13 cellular contexts compared by ENCODE assay signal in genomic region chr3:186143280-186143679, GRCh38.
"Had no signal": no experiment of that assay in that cellular context is flagged by ENCODE, and none has a peak within 500 bp of the region (broad histone marks: within the 10 kb centered on the region; RNA-seq: fewer than 3 reads in every experiment).

No MANE protein-coding gene starts in this region.

- H3K4me1 Mint-ChIP-seq: memory B cell had no signal

- ATAC-seq: left ventricle myocardium superior; right cardiac atrium; stimulated activated naive CD8-positive, alpha-beta T cell treated with anti-CD3 and anti-CD28 coated beads, Interleukin-15, Interleukin-2, amounts not matched to agents 100 U/mL and 50 U/mL, for 24 hours had no signal

- H3K27me3 Mint-ChIP-seq: type B pancreatic cell had no signal

- H3K27ac Mint-ChIP-seq: memory B cell, type B pancreatic cell had no signal

- H3K27me3 ChIP-seq: esophagus muscularis mucosa, suprapubic skin had no signal

- H3K4me1 ChIP-seq: prostate gland had no signal

- H3K36me3 ChIP-seq: prostate gland, suprapubic skin had no signal

- H3K27ac ChIP-seq: esophagus muscularis mucosa, prostate gland, skin epidermis, suprapubic skin had no signal

- H3K36me3 Mint-ChIP-seq: type B pancreatic cell had no signal

- H3K4me3 ChIP-seq: esophagus muscularis mucosa, prostate gland, skin epidermis, suprapubic skin had no signal

- H3K9me3 Mint-ChIP-seq: memory B cell, nephron, type B pancreatic cell had no signal

- H3K4me3 Mint-ChIP-seq: memory B cell, nephron, type B pancreatic cell had no signal

- H3K9me3 ChIP-seq: esophagus muscularis mucosa, prostate gland, suprapubic skin had no signal

- DNase-seq: activated naive CD4-positive, alpha-beta T cell treated with Interleukin-2 at 50 U/mL for 16 hours; hypothalamus; left ventricle myocardium superior; right cardiac atrium; stimulated activated CD4-positive, alpha-beta T cell treated with anti-CD3 and anti-CD28 coated beads, Interleukin-4, amount 100 ng/mL, for 24 hours; stimulated activated naive CD8-positive, alpha-beta T cell treated with anti-CD3 and anti-CD28 coated beads, Interleukin-15, Interleukin-2, amounts not matched to agents 100 U/mL and 50 U/mL, for 24 hours had no signal
